8 cellular contexts compared by ENCODE assay signal in genomic region chr6:2972219-2972487, GRCh38. TPM values are rescaled to one million over a fixed set of nuclear protein-coding genes. Genes with fewer than 3 reads are reported as not detected.
DNase-seq lines count a peak whose midpoint lies in the region; ATAC-seq and TF ChIP-seq lines count a peak whose summit lies in the region.
"Not testable (repeated sequence)": the region's sequence is repeated elsewhere in the genome, so short reads cannot be mapped to it uniquely, and the experiment has no call there.

No MANE protein-coding gene starts in this region.

- H3K27ac Mint-ChIP-seq in Caco-2 (ENCODE audit: unreplicated experiment): peak overlapping the region; percentile 82
- H3K27ac Mint-ChIP-seq in activated naive CD4-positive, alpha-beta T cell treated with anti-CD3 and anti-CD28 coated beads, Interleukin-2, amount 10 ng/mL, durations not matched to agents 7 days and 5 days: peak overlapping the region; percentile 63
- H3K27ac Mint-ChIP-seq in glutamatergic neuron (ENCODE audit: unreplicated experiment): not testable (repeated sequence)

- H3K36me3 ChIP-seq in Caco-2 (ENCODE audit: control insufficient read depth, insufficient read depth, low read length); SJCRH30; muscle layer of colon (ENCODE audit: insufficient read depth, low read length); upper lobe of right lung: not testable (repeated sequence)

- H3K9me3 ChIP-seq in Caco-2; SJCRH30 (replicated peaks); muscle layer of colon (ENCODE audit: low read length); upper lobe of right lung: not testable (repeated sequence)

- H3K4me1 Mint-ChIP-seq in Caco-2 (ENCODE audit: low read depth, unreplicated experiment); glutamatergic neuron (ENCODE audit: low read depth, unreplicated experiment): not testable (repeated sequence)
- H3K4me1 Mint-ChIP-seq in activated naive CD4-positive, alpha-beta T cell treated with anti-CD3 and anti-CD28 coated beads, Interleukin-2, amount 10 ng/mL, durations not matched to agents 7 days and 5 days: peaks cover 21% of the 10 kb centered on the region

- peak overlapping the region; percentile 80 for H3K9ac ChIP-seq in muscle layer of colon (ENCODE audit: low read length)

- H3K4me3 Mint-ChIP-seq in Caco-2 (ENCODE audit: unreplicated experiment) (peak overlapping the region; percentile 79), glutamatergic neuron (ENCODE audit: unreplicated experiment) (peak overlapping the region; percentile 84)
- H3K4me3 Mint-ChIP-seq in activated naive CD4-positive, alpha-beta T cell treated with anti-CD3 and anti-CD28 coated beads, Interleukin-2, amount 10 ng/mL, durations not matched to agents 7 days and 5 days: peak overlapping the region; percentile 77

- not testable (repeated sequence) for H3K9me3 Mint-ChIP-seq in Caco-2 (ENCODE audit: unreplicated experiment); activated naive CD4-positive, alpha-beta T cell treated with anti-CD3 and anti-CD28 coated beads, Interleukin-2, amount 10 ng/mL, durations not matched to agents 7 days and 5 days; glutamatergic neuron (ENCODE audit: unreplicated experiment)

- POLR2A ChIA-PET in Caco-2 (lab: Charles Lee): interaction anchor here (1.3 to 1.6 kb wide), 3 partner anchors 16 to 131 kb away, joined by 3 to 10 read pairs (median 9); partner anchors contain the start of gene SERPINB1

- not testable (repeated sequence) for ATAC-seq in upper lobe of right lung

- not testable (repeated sequence) for DNase-seq in Caco-2; activated naive CD4-positive, alpha-beta T cell treated with anti-CD3 and anti-CD28 coated beads, Interleukin-2, amount 10 ng/mL, durations not matched to agents 7 days and 5 days; glutamatergic neuron; skeletal muscle cell (ENCODE audit: low read depth); upper lobe of right lung
- DNase-seq in SJCRH30: peak in 1 of 2 experiments; percentile 6

- H3K36me3 Mint-ChIP-seq in Caco-2 (ENCODE audit: insufficient read depth, unreplicated experiment): peaks cover 18% of the 10 kb centered on the region
- not testable (repeated sequence) for H3K36me3 Mint-ChIP-seq in activated naive CD4-positive, alpha-beta T cell treated with anti-CD3 and anti-CD28 coated beads, Interleukin-2, amount 10 ng/mL, durations not matched to agents 7 days and 5 days; glutamatergic neuron (ENCODE audit: unreplicated experiment)

- H3K27me3 ChIP-seq in Caco-2 (replicated peaks; ENCODE audit: control insufficient read depth, insufficient read depth, low read length); SJCRH30; muscle layer of colon (ENCODE audit: control insufficient read depth in 1 of 2, insufficient read depth in 2 of 2, low read length in 2 of 2); upper lobe of right lung: not testable (repeated sequence)

- not testable (repeated sequence) for H3K4me1 ChIP-seq in Caco-2, SJCRH30, upper lobe of right lung
- H3K4me1 ChIP-seq in muscle layer of colon (ENCODE audit: insufficient read depth, low read length): peaks cover 17% of the 10 kb centered on the region

- BruUV-seq in Caco-2 (replicated peaks; lab: Mats Ljungman, UMichigan): not testable (repeated sequence)

- not testable (repeated sequence) for TF ChIP-seq CTCF in Caco-2 (IDR thresholded peaks at IDR 0.05; ENCODE audit: insufficient read depth in 1 of 2, low read depth in 1 of 2, low read length in 1 of 2, severe bottlenecking in 1 of 2, unreplicated experiment in 1 of 2); glutamatergic neuron (IDR thresholded peaks at IDR 0.05; ENCODE audit: partially characterized antibody, unreplicated experiment); upper lobe of right lung (IDR thresholded peaks at IDR 0.05)

- peak overlapping the region; percentile 79 for H3K4me3 ChIP-seq in Caco-2 (ENCODE audit: low read depth, low read length)
- H3K4me3 ChIP-seq in SJCRH30: peak overlapping the region; percentile 92
- H3K4me3 ChIP-seq in muscle layer of colon (ENCODE audit: low read depth in 1 of 2, low read length in 2 of 2): peak overlapping the region; percentile 73 to 75
- H3K4me3 ChIP-seq in skeletal muscle cell (ENCODE audit: low read depth, low read length): peak overlapping the region; percentile 56
- H3K4me3 ChIP-seq in upper lobe of right lung: peak overlapping the region; percentile 74

- intact Hi-C loops in Caco-2 (cut with micrococcal nuclease; ENCODE audit: unreplicated experiment); upper lobe of right lung (cut with DNase I): not testable (repeated sequence)

- H3K27ac ChIP-seq in SJCRH30 (peak overlapping the region; percentile 93), cingulate gyrus (ENCODE audit: low read depth, low read length) (peak overlapping the region; percentile 95), muscle layer of colon (ENCODE audit: low read depth, low read length) (peak overlapping the region; percentile 87), upper lobe of right lung (peak overlapping the region; percentile 97)

- not testable (repeated sequence) for H3K27me3 Mint-ChIP-seq in Caco-2 (ENCODE audit: insufficient read depth, unreplicated experiment); glutamatergic neuron (ENCODE audit: unreplicated experiment)
- H3K27me3 Mint-ChIP-seq in activated naive CD4-positive, alpha-beta T cell treated with anti-CD3 and anti-CD28 coated beads, Interleukin-2, amount 10 ng/mL, durations not matched to agents 7 days and 5 days: peaks cover 48% of the 10 kb centered on the region

- CTCF ChIA-PET in Caco-2 (lab: Charles Lee): interaction anchor here (0.8 to 1.2 kb wide), 4 partner anchors 13 to 131 kb away, joined by 3 to 4 read pairs (median 3); partner anchors contain the start of gene SERPINB1
- CTCF ChIA-PET in activated naive CD4-positive, alpha-beta T cell treated with anti-CD3 and anti-CD28 coated beads, Interleukin-2, amount 10 ng/mL, durations not matched to agents 7 days and 5 days (lab: Charles Lee): interaction anchor here (0.6 to 1.0 kb wide), 2 partner anchors 15 to 238 kb away, joined by 3 to 4 read pairs; no protein-coding TSS in a partner anchor

RNA-seq across cellular contexts. Expression of gene SERPINB6, which starts 0.8 kb away (rescaled TPM):
- total RNA-seq in Caco-2 (2022): 57.0 and 60.0 TPM in 2 replicates
- 60.4 and 62.5 TPM in 2 replicates for total RNA-seq in SJCRH30 (2014; rRNA removed; shearing (Covaris generic))
- 14.0 TPM for total RNA-seq in glutamatergic neuron (ENCODE audit: unreplicated experiment)
- total RNA-seq in upper lobe of right lung: 157 TPM

RNA-seq across cellular contexts. Expression of gene NQO2, which starts 27.5 kb away (rescaled TPM):
- total RNA-seq in Caco-2 (2022) (35.8 and 37.2 TPM in 2 replicates), glutamatergic neuron (ENCODE audit: unreplicated experiment) (28.1 TPM), upper lobe of right lung (20.6 TPM)
- 15.4 and 17.5 TPM in 2 replicates for total RNA-seq in SJCRH30 (2014; rRNA removed; shearing (Covaris generic))
